In genomic region chr1:205484985-205485967, GRCh38 we compare ENCODE assay signal across 8 cellular contexts. TPM values are rescaled to one million over a fixed set of nuclear protein-coding genes. Genes with fewer than 3 reads are reported as not detected.
DNase-seq lines count a peak whose midpoint lies in the region; ATAC-seq and TF ChIP-seq lines count a peak whose summit lies in the region.

No MANE protein-coding gene starts in this region.

- peaks cover 0 to 59% of the 10 kb centered on the region in 2 donors for H3K27me3 ChIP-seq in left lung

- H3K9me3 ChIP-seq in left lung = no peaks in the 10 kb centered on the region

- ATAC-seq in HG03175 (IDR thresholded peaks at IDR 0.05; ENCODE audit: unreplicated experiment) = peak; percentile 60
- peak; percentile 93 for ATAC-seq in left lung
- ATAC-seq in HG02763 (IDR thresholded peaks at IDR 0.05; ENCODE audit: unreplicated experiment) = no peak

- no peak overlapping the region for H3K27ac ChIP-seq in left lung

- no peak overlapping the region for H3K4me3 ChIP-seq in left lung

- intact Hi-C loops in left lung (cut with DNase I) = loop anchor here in 1 of 2 donors (5.0 to 10.0 kb wide), 2 partner anchors 37 to 130 kb away; partner anchors contain the start of gene KLHDC8A

- no peaks in the 10 kb centered on the region for H3K36me3 ChIP-seq in left lung

- H3K4me1 ChIP-seq in left lung = no peaks in the 10 kb centered on the region

- DNase-seq in DMS153 (lab: John Stamatoyannopoulos, UW) (peak; percentile 83), NCI-H460 (ENCODE audit: extremely low read depth, low read depth) (peak; percentile 74), cerebellum (ENCODE audit: low spot score) (peak; percentile 91), left lung (peak in 1 of 2 donors; percentile 52)
- DNase-seq in activated CD4-positive, alpha-beta T cell treated with anti-CD3 and anti-CD28 coated beads for 1 hour = peak; percentile 48
- peak; percentile 42 to 45 for DNase-seq in stimulated activated CD4-positive, alpha-beta T cell treated with anti-CD3 and anti-CD28 coated beads, Interleukin-4, amount 100 ng/mL, for 48 hours (ENCODE audit: low read depth in 2 of 2)

- TF ChIP-seq CTCF in left lung (IDR thresholded peaks at IDR 0.05) = peak; percentile 95 to 99

RNA-seq across cellular contexts. Expression of gene CDK18, which starts 19.2 kb away (rescaled TPM):
- total RNA-seq in NCI-H460 (2014; rRNA removed; shearing (Covaris generic)) = 0.06 and 0.27 TPM in 2 replicates
- 0.56 and 0.84 TPM in 2 replicates for polyA plus RNA-seq in NCI-H460 (2014; cell fraction: nucleus; rRNA removed)
- total RNA-seq in cerebellum (1.00 TPM), left lung (10 to 100 TPM; 19.7 to 30.1 TPM)

RNA-seq across cellular contexts. Expression of gene BLACAT1, which starts 29.4 kb away (rescaled TPM):
- total RNA-seq in NCI-H460 (2014; rRNA removed; shearing (Covaris generic)) = not detected in 2 replicates
- not detected in 2 replicates for polyA plus RNA-seq in NCI-H460 (2014; cell fraction: nucleus; rRNA removed)
- total RNA-seq in cerebellum = 2.5 TPM
- 1 to 10 TPM in 1 of 2 donors, under 1 TPM in 1; 0.55 to 2.7 TPM for total RNA-seq in left lung

Comparison
In these comparisons a context has a peak if more than half of its experiments do, and no peak if none do; other contexts are left out.
1. RNA of gene CDK18, which starts 19.2 kb away (total RNA-seq): 19.7 to 30.1 TPM in left lung; 1.00 TPM in cerebellum (single experiment) and 0.06 to 0.27 TPM in NCI-H460; every median in the first group is over 10 times any median in the second.